In the genomic region with DNA sequence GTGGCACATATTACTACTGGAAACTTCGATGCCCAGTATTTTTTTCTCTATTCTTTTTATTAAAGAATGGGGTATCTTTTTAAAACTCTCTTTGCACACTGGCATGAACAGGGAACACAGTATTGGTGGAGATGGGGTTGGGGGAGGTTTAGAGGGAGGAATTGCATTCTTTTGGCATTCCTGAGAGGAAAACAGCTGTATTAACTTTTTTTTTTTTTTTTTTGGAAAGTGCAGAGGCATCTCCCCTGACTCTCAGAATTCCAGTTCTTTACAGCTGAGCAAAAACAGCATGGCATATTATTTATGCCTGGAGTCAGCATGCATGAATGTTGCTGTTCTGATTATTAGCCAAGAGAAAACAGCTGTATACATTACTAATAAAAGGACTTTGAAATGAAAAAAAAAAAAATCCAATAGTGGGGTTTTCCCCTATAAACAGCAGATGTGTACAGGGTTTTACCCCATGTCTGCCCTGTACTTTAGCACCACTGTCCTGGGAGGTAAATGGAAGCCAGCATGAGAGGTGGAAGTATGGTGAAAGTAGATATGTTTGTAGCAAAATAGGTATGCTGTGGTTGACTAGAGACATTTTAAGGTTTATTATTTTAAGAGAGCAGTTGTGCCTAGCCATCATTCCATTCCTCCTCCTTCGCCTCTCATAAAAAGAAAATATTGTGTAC, we compare ENCODE assay signal across 17 cellular contexts.
A peak's percentile ranks its signal among the peaks of the same experiment; 100 is the strongest.
DNase-seq lines count a peak whose midpoint lies in the region; ATAC-seq and TF ChIP-seq lines count a peak whose summit lies in the region.
"Had no signal": no experiment of that assay in that cellular context is flagged by ENCODE, and none has a peak within 500 bp of the region (broad histone marks: within the 10 kb centered on the region; RNA-seq: fewer than 3 reads in every experiment).

No MANE protein-coding gene starts in this region.

- WGBS in mesendoderm (ENCODE audit: extremely low coverage, insufficient coverage, low lambda C conversion rate), result no CpG with 5 or more reads among the region's 2 CpGs
- WGBS in lower leg skin, 2 donors, result 70 to 84% methylated on average over 2 of the region's 2 CpGs

- no peak overlapping the region for H3K4me3 ChIP-seq in adipocyte (ENCODE audit: low read length)
- no peak overlapping the region for H3K4me3 ChIP-seq in mesendoderm (ENCODE audit: low read length)
- no peak overlapping the region for H3K4me3 ChIP-seq in lower leg skin (ENCODE audit: low read depth, poor library complexity, severe bottlenecking)
- H3K4me3 ChIP-seq: stomach had no signal

- no peak overlapping the region for H3K9ac ChIP-seq in adipocyte (ENCODE audit: low read length)
- H3K9ac ChIP-seq in mesendoderm (ENCODE audit: low read length), result no peak overlapping the region

- H3K4ac ChIP-seq in mesendoderm (ENCODE audit: low read depth, low read length), result no peak overlapping the region

- no peak overlapping the region for H3K4me3 Mint-ChIP-seq in activated naive CD8-positive, alpha-beta T cell treated with anti-CD3 and anti-CD28 coated beads for 36 hours
- H3K4me3 Mint-ChIP-seq: activated naive CD8-positive, alpha-beta T cell; nephron progenitor cell had no signal

- DNase-seq in AG08395 (ENCODE audit: low spot score) (peak; percentile 30), adipocyte (ENCODE audit: low read depth) (peak; percentile 47), mesendoderm (no peak), GM19238 (ENCODE audit: insufficient read length, low spot score) (no peak), lower leg skin (ENCODE audit: low spot score in 2 of 2) (no peak), hepatic stellate cell (ENCODE audit: low spot score) (no peak)
- DNase-seq in activated naive CD8-positive, alpha-beta T cell treated with anti-CD3 and anti-CD28 coated beads for 36 hours, result no peak
- DNase-seq: activated T-cell treated with anti-CD3 and anti-CD28 coated beads, Interleukin-2, amount 50 U/mL, for 1 hour; effector CD8-positive, alpha-beta T cell; KG1; left ventricle myocardium superior; NCI-H774; nephron progenitor cell; stomach; SW 1271 had no signal

- intact Hi-C loops in lower leg skin (cut with DNase I; ENCODE audit: low total_unique reads), result no loop called here

- H3K9me3 Mint-ChIP-seq in activated naive CD8-positive, alpha-beta T cell treated with anti-CD3 and anti-CD28 coated beads for 36 hours, result no peaks in the 10 kb centered on the region
- H3K9me3 Mint-ChIP-seq: nephron progenitor cell had no signal

- no peak overlapping the region for H4K5ac ChIP-seq in mesendoderm (ENCODE audit: low read length)

- H2BK120ac ChIP-seq in mesendoderm (ENCODE audit: low read depth, low read length), result no peak overlapping the region

- H3K4me2 ChIP-seq in mesendoderm (ENCODE audit: low read length), result no peak overlapping the region

- no peak overlapping the region for H4K8ac ChIP-seq in mesendoderm (ENCODE audit: low read depth, low read length)

- H3K23ac ChIP-seq in mesendoderm (ENCODE audit: low read length), result no peak overlapping the region

- peak; percentile 53 for ATAC-seq in GM21825 (IDR thresholded peaks at IDR 0.05; ENCODE audit: unreplicated experiment)
- ATAC-seq: left ventricle myocardium superior had no signal

- H3K27ac Mint-ChIP-seq in activated naive CD8-positive, alpha-beta T cell treated with anti-CD3 and anti-CD28 coated beads for 36 hours, result no peak overlapping the region
- H3K27ac Mint-ChIP-seq: activated naive CD8-positive, alpha-beta T cell had no signal

- H3K4me1 ChIP-seq in adipocyte (ENCODE audit: control insufficient read depth, insufficient read depth, low read length) (peaks cover 72% of the 10 kb centered on the region), mesendoderm (ENCODE audit: control insufficient read depth, low read depth, low read length) (peaks cover 18% of the 10 kb centered on the region)

- H3K79me1 ChIP-seq in mesendoderm (ENCODE audit: low read length), result peaks cover 17% of the 10 kb centered on the region

- no peak for TF ChIP-seq CTCF in lower leg skin (IDR thresholded peaks at IDR 0.05)

- H3K79me2 ChIP-seq in mesendoderm (ENCODE audit: control insufficient read depth, insufficient read depth, low read length), result peaks cover 31% of the 10 kb centered on the region

- H3K56ac ChIP-seq in mesendoderm (ENCODE audit: low read length), result no peak overlapping the region

- H2BK15ac ChIP-seq in mesendoderm (replicated peaks; ENCODE audit: low read depth), result no peak overlapping the region

- no peak for TF ChIP-seq POLR2A in lower leg skin (IDR thresholded peaks at IDR 0.05)

- H3K36me3 Mint-ChIP-seq in activated naive CD8-positive, alpha-beta T cell treated with anti-CD3 and anti-CD28 coated beads for 36 hours, result no peaks in the 10 kb centered on the region

- no peak overlapping the region for H3K27ac ChIP-seq in mesendoderm (ENCODE audit: low read depth, low read length)

- no peak overlapping the region for H2BK5ac ChIP-seq in mesendoderm (ENCODE audit: low read length)

- no peaks in the 10 kb centered on the region for H3K9me3 ChIP-seq in adipocyte (ENCODE audit: control insufficient read depth, low read length)
- H3K9me3 ChIP-seq: stomach had no signal

- H2AK5ac ChIP-seq in mesendoderm (ENCODE audit: low read length), result no peak overlapping the region

- peak overlapping the region; percentile 39 for H3K18ac ChIP-seq in mesendoderm (ENCODE audit: low read length)

- H3K36me3 ChIP-seq in adipocyte (ENCODE audit: control insufficient read depth, insufficient read depth, low read length, severe bottlenecking) (peaks cover 11% of the 10 kb centered on the region), mesendoderm (ENCODE audit: control insufficient read depth, insufficient read depth, low read length) (no peaks in the 10 kb centered on the region)
- H3K36me3 ChIP-seq: stomach had no signal

- H3K27me3 ChIP-seq in adipocyte (replicated peaks; ENCODE audit: control insufficient read depth, insufficient read depth, low read length), result no peaks in the 10 kb centered on the region
- no peaks in the 10 kb centered on the region for H3K27me3 ChIP-seq in mesendoderm (ENCODE audit: insufficient read depth, low read length, poor library complexity)
- H3K27me3 ChIP-seq: stomach had no signal

- H3K4me1 Mint-ChIP-seq in activated naive CD8-positive, alpha-beta T cell treated with anti-CD3 and anti-CD28 coated beads for 36 hours, result peaks cover 18% of the 10 kb centered on the region

- H3K27me3 Mint-ChIP-seq in activated naive CD8-positive, alpha-beta T cell treated with anti-CD3 and anti-CD28 coated beads for 36 hours, result no peaks in the 10 kb centered on the region
- H3K27me3 Mint-ChIP-seq: activated naive CD8-positive, alpha-beta T cell had no signal

Comparison
In these comparisons a context has a peak if more than half of its experiments do, and no peak if none do; other contexts are left out.
1. DNase-seq: peak in AG08395 (single experiment) and adipocyte (single experiment); none in mesendoderm (single experiment), GM19238 (single experiment), lower leg skin (0 of 2), hepatic stellate cell (single experiment) and activated naive CD8-positive, alpha-beta T cell treated with anti-CD3 and anti-CD28 coated beads for 36 hours (single experiment).